ENCODE assay signal across 9 cellular contexts in the genomic region with DNA sequence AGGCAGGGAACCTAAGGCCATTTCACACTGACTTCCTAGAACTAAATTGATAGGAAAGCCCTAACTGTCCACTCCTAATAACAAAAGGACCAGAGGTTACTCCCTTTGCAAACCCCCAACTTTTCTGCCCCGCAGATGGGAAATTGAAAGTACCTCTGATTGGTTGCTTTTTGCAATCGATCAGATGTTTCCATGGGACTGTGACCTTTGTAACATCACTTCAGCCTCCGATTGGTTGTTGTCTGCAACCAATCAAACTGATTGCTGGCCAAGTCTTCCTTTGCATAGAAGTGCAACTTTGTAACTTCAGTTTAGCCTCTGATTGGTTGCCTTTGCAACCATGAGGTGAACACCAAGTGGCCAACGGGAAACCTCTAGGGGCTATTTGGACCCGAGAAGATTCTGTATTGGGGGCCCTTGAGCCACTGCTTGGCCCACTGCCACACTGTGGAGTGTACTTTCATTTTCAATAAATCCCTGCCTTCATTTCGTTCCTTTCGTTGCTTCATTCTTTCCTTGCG. TPM values are rescaled to one million over a fixed set of nuclear protein-coding genes. Genes with fewer than 3 reads are reported as not detected.
A peak's percentile ranks its signal among the peaks of the same experiment; 100 is the strongest.
DNase-seq lines count a peak whose midpoint lies in the region; ATAC-seq and TF ChIP-seq lines count a peak whose summit lies in the region.
"Had no signal": no experiment of that assay in that cellular context is flagged by ENCODE, and none has a peak within 500 bp of the region (broad histone marks: within the 10 kb centered on the region; RNA-seq: fewer than 3 reads in every experiment).

No MANE protein-coding gene starts in this region.

- TF ChIP-seq POLR2A in ovary (IDR thresholded peaks at IDR 0.05), result no peak

- H3K27ac ChIP-seq in mammary epithelial cell (ENCODE audit: insufficient read depth, low read depth, low read length), result no peak overlapping the region
- no peak overlapping the region for H3K27ac ChIP-seq in ovary

- no peak overlapping the region for H3K4me3 Mint-ChIP-seq in stimulated activated memory B cell treated with anti-CD40 and anti-IgM and Interleukin-4, amounts not matched to agents 10 μg/mL and 1 μg/mL and 100 μg/mL, for 72 hours
- H3K4me3 Mint-ChIP-seq: activated B cell treated with CpG ODN at 0.5 μM for 24 hours had no signal

- H3K4me3 ChIP-seq in mammary epithelial cell (replicated peaks in 1 of 3; ENCODE audit: insufficient read depth in 1 of 3, low read depth in 2 of 3, low read length in 3 of 3), result peak overlapping the region; percentile 17 to 34 (median 23)
- peak overlapping the region; percentile 1 for H3K4me3 ChIP-seq in ovary

- no peaks in the 10 kb centered on the region for H3K79me2 ChIP-seq in mammary epithelial cell (ENCODE audit: insufficient read depth, low read length)

- CTCF ChIA-PET in mammary epithelial cell (lab: Charles Lee; ENCODE audit: low non-redundant PET), result no interaction called here

- WGBS in mammary epithelial cell (ENCODE audit: low coverage, missing lambda C conversion rate), result 43% methylated on average over 8 of the region's 8 CpGs
- 39 to 59% (median 51%) methylated on average over 8 of the region's 8 CpGs for whole genome bisulfite sequencing in ovary, 3 donors

- TF ChIP-seq CTCF in mammary epithelial cell (conservative IDR thresholded peaks at IDR 0.05 in 1 of 2, IDR thresholded peaks at IDR 0.05 in 1 of 2; ENCODE audit: extremely low read depth in 1 of 2, insufficient read depth in 1 of 2, low read depth in 1 of 2, low read length in 2 of 2) (no peak), ovary (IDR thresholded peaks at IDR 0.05) (no peak)

- DNase-seq in Daoy (ENCODE audit: low read depth) (peak; percentile 63), NCI-H2029 treated with DMSO at 0.1 percent for 48 hours (lab: John Stamatoyannopoulos, UW) (peak; percentile 30), mammary epithelial cell (peak; percentile 58), ovary (no peak), UCSD-AML1 (lab: John Stamatoyannopoulos, UW; ENCODE audit: unreplicated experiment) (no peak), cardiac septum (ENCODE audit: low spot score) (no peak)
- DNase-seq: activated B cell treated with CpG ODN at 0.5 μM for 24 hours had no signal

- H3K9ac ChIP-seq in mammary epithelial cell (ENCODE audit: insufficient read depth, low read length), result no peak overlapping the region

- H2AFZ ChIP-seq in mammary epithelial cell (ENCODE audit: low read depth, low read length), result peak overlapping the region; percentile 36

- no peak for ATAC-seq in HG03571 (IDR thresholded peaks at IDR 0.05; ENCODE audit: unreplicated experiment)
- ATAC-seq in stimulated activated memory B cell treated with anti-CD40 and anti-IgM and Interleukin-4, amounts not matched to agents 10 μg/mL and 1 μg/mL and 100 μg/mL, for 72 hours, result no peak

- H3K36me3 ChIP-seq in mammary epithelial cell (ENCODE audit: insufficient read depth, low read length) (no peaks in the 10 kb centered on the region), ovary (no peaks in the 10 kb centered on the region)

- intact Hi-C loops in mammary epithelial cell (cut with micrococcal nuclease), result no loop called here
- intact Hi-C loops in ovary (cut with DNase I), result loop anchor here in 2 of 4 donors (10.0 kb wide), 1 partner anchor 312 kb away; the partner anchor contains the start of gene VPS18 (in 2 of the 2)
- intact Hi-C loops in cardiac septum (cut with DNase I), result no loop called here

- H3K4me1 ChIP-seq in mammary epithelial cell (ENCODE audit: insufficient read depth, low read length) (no peaks in the 10 kb centered on the region), ovary (ENCODE audit: insufficient read depth) (no peaks in the 10 kb centered on the region)

- H3K36me3 Mint-ChIP-seq in stimulated activated memory B cell treated with anti-CD40 and anti-IgM and Interleukin-4, amounts not matched to agents 10 μg/mL and 1 μg/mL and 100 μg/mL, for 72 hours, result no peaks in the 10 kb centered on the region

- TF ChIP-seq EP300 in ovary (IDR thresholded peaks at IDR 0.05), result no peak

- H3K4me1 Mint-ChIP-seq in stimulated activated memory B cell treated with anti-CD40 and anti-IgM and Interleukin-4, amounts not matched to agents 10 μg/mL and 1 μg/mL and 100 μg/mL, for 72 hours, result no peaks in the 10 kb centered on the region
- H3K4me1 Mint-ChIP-seq: activated B cell treated with CpG ODN at 0.5 μM for 24 hours had no signal

- dilution Hi-C loops in mammary epithelial cell (cut with HindIII; ENCODE audit: low sequenced_read_pairs), result loop anchor here (10.0 kb wide), 1 partner anchor 302 kb away; no protein-coding TSS in a partner anchor

- in situ Hi-C loops in mammary epithelial cell (cut with MboI; ENCODE audit: low sequenced_read_pairs in 2 of 2), result no loop called here

- no peak overlapping the region for H3K27ac Mint-ChIP-seq in stimulated activated memory B cell treated with anti-CD40 and anti-IgM and Interleukin-4, amounts not matched to agents 10 μg/mL and 1 μg/mL and 100 μg/mL, for 72 hours
- H3K27ac Mint-ChIP-seq: activated B cell treated with CpG ODN at 0.5 μM for 24 hours had no signal

- H3K27me3 ChIP-seq in mammary epithelial cell (ENCODE audit: insufficient read depth, low read length) (no peaks in the 10 kb centered on the region), ovary (no peaks in the 10 kb centered on the region)

- no peaks in the 10 kb centered on the region for H3K9me3 ChIP-seq in mammary epithelial cell (replicated peaks; ENCODE audit: insufficient read depth, low read length)
- H3K9me3 ChIP-seq in ovary, result no peaks in the 10 kb centered on the region

- no TSS peak for BruUV-seq in mammary epithelial cell (replicated peaks; lab: Mats Ljungman, UMichigan)

- no peaks in the 10 kb centered on the region for H3K27me3 Mint-ChIP-seq in stimulated activated memory B cell treated with anti-CD40 and anti-IgM and Interleukin-4, amounts not matched to agents 10 μg/mL and 1 μg/mL and 100 μg/mL, for 72 hours
- H3K27me3 Mint-ChIP-seq: activated B cell treated with CpG ODN at 0.5 μM for 24 hours had no signal

- no peaks in the 10 kb centered on the region for H4K20me1 ChIP-seq in mammary epithelial cell (ENCODE audit: insufficient read depth, low read length)

- peak overlapping the region; percentile 32 for H3K4me2 ChIP-seq in mammary epithelial cell (ENCODE audit: insufficient read depth, low read depth, low read length)

- H3K9me3 Mint-ChIP-seq in stimulated activated memory B cell treated with anti-CD40 and anti-IgM and Interleukin-4, amounts not matched to agents 10 μg/mL and 1 μg/mL and 100 μg/mL, for 72 hours, result no peaks in the 10 kb centered on the region
- H3K9me3 Mint-ChIP-seq: activated B cell treated with CpG ODN at 0.5 μM for 24 hours had no signal

RNA-seq across cellular contexts. Expression of gene KNL1, which starts 11.3 kb away (rescaled TPM):
- total RNA-seq in Daoy (2014; rRNA removed; shearing (Covaris generic)), result 43.4 and 44.6 TPM in 2 replicates
- total RNA-seq in mammary epithelial cell (10 to 100 TPM in 1 of 2 donors, 1 to 10 TPM in 1; 1.8 to 21.3 TPM), ovary (1 to 10 TPM in 2 of 7 donors, under 1 TPM in 5; 0.13 to 1.4 (median 0.48) TPM), cardiac septum (0.43 TPM)
- polyA plus RNA-seq in mammary epithelial cell (7.6 TPM), ovary (under 1 TPM; 0.15 to 0.77 TPM)
- polyA minus RNA-seq in mammary epithelial cell, result 16.9 TPM

RNA-seq across cellular contexts. Expression of gene RPUSD2, which starts 13.7 kb away (rescaled TPM):
- 12.7 and 13.8 TPM in 2 replicates for total RNA-seq in Daoy (2014; rRNA removed; shearing (Covaris generic))
- total RNA-seq in mammary epithelial cell (10 to 100 TPM; 13.8 to 14.3 TPM), ovary (10 to 100 TPM in 4 of 7 donors, 1 to 10 TPM in 3; 2.9 to 13.0 (median 11.1) TPM), cardiac septum (8.7 TPM)
- polyA plus RNA-seq in mammary epithelial cell (12.2 TPM), ovary (1 to 10 TPM; 5.4 to 9.7 TPM)
- 17.9 TPM for polyA minus RNA-seq in mammary epithelial cell

RNA-seq across cellular contexts. Expression of gene CCDC32, which starts 17.9 kb away (rescaled TPM):
- 14.3 and 25.8 TPM in 2 replicates for total RNA-seq in Daoy (2014; rRNA removed; shearing (Covaris generic))
- 10 to 100 TPM; 17.3 to 25.8 TPM for total RNA-seq in mammary epithelial cell
- polyA plus RNA-seq in mammary epithelial cell, result 13.2 TPM
- polyA minus RNA-seq in mammary epithelial cell, result 4.3 TPM
- 10 to 100 TPM; 21.0 to 57.6 (median 31.0) TPM for total RNA-seq in ovary
- 10 to 100 TPM; 26.9 to 32.0 TPM for polyA plus RNA-seq in ovary
- total RNA-seq in cardiac septum, result 21.3 TPM

Comparison
In these comparisons a context has a peak if more than half of its experiments do, and no peak if none do; other contexts are left out.
1. DNase-seq: peak in Daoy (single experiment), NCI-H2029 treated with DMSO at 0.1 percent for 48 hours (single experiment) and mammary epithelial cell (single experiment); none in ovary (0 of 5), UCSD-AML1 (single experiment) and cardiac septum (single experiment).